ENCODE assay signal across 14 cellular contexts in genomic region chr6:131733376-131734016, GRCh38. TPM values are rescaled to one million over a fixed set of nuclear protein-coding genes. Genes with fewer than 3 reads are reported as not detected.
DNase-seq lines count a peak whose midpoint lies in the region; ATAC-seq and TF ChIP-seq lines count a peak whose summit lies in the region.
"Had no signal": no experiment of that assay in that cellular context is flagged by ENCODE, and none has a peak within 500 bp of the region (broad histone marks: within the 10 kb centered on the region; RNA-seq: fewer than 3 reads in every experiment).

No MANE protein-coding gene starts in this region.

- POLR2A ChIA-PET in Panc1 (lab: Charles Lee) = no interaction called here

- peak overlapping the region; percentile 83 for H3K4me2 ChIP-seq in osteoblast (ENCODE audit: insufficient read depth, low read length)

- H3K27ac ChIP-seq in Panc1 (ENCODE audit: low read length) (no peak overlapping the region), osteoblast (ENCODE audit: low read depth, low read length) (peak overlapping the region; percentile 94), foreskin keratinocyte (no peak overlapping the region)
- H3K27ac ChIP-seq: esophagus muscularis mucosa, SK-N-MC, stomach had no signal

- peak overlapping the region; percentile 85 for H2AFZ ChIP-seq in osteoblast (ENCODE audit: low read length)

- H4K20me1 ChIP-seq in osteoblast (ENCODE audit: insufficient read depth, low read length) = no peaks in the 10 kb centered on the region

- TF ChIP-seq CTCF in Panc1 (IDR thresholded peaks at IDR 0.05) (no peak), osteoblast (IDR thresholded peaks at IDR 0.05; ENCODE audit: extremely low read depth, low read depth, low read length) (no peak), foreskin keratinocyte (conservative IDR thresholded peaks at IDR 0.05) (no peak)

- intact Hi-C loops in Panc1 (cut with micrococcal nuclease; ENCODE audit: unreplicated experiment) = no loop called here

- in situ Hi-C loops in Panc1 (cut with HindIII; ENCODE audit: low pct_unique_long_range_greater_than_20kb, low sequenced_read_pairs) = no loop called here

- H3K4me1 ChIP-seq in Panc1 (ENCODE audit: control insufficient read depth, insufficient read depth, low read length) (no peaks in the 10 kb centered on the region), osteoblast (ENCODE audit: insufficient read depth, low read length) (peaks cover 20% of the 10 kb centered on the region), foreskin keratinocyte (peaks cover 5% of the 10 kb centered on the region)
- H3K4me1 ChIP-seq: esophagus muscularis mucosa, stomach had no signal

- H3K9me3 ChIP-seq in Panc1 (ENCODE audit: control insufficient read depth, insufficient read depth, low read depth, low read length) (no peaks in the 10 kb centered on the region), osteoblast (ENCODE audit: low read depth, low read length) (no peaks in the 10 kb centered on the region)
- H3K9me3 ChIP-seq: esophagus muscularis mucosa, mucosa of descending colon, stomach had no signal

- CTCF ChIA-PET in Panc1 (lab: Charles Lee) = no interaction called here

- DNase-seq in EH (ENCODE audit: low read depth) = peak; percentile 86
- peak; percentile 39 for DNase-seq in Panc1 (ENCODE audit: low read depth, low spot score)
- DNase-seq in fibroblast of gingiva (ENCODE audit: low read depth) = peak; percentile 63
- peak; percentile 85 for DNase-seq in osteoblast (ENCODE audit: insufficient read length, low spot score, missing footprints)
- DNase-seq in foreskin keratinocyte = no peak
- no peak for DNase-seq in NCI-H345 treated with DMSO at 0.1 percent for 48 hours (lab: John Stamatoyannopoulos, UW; ENCODE audit: unreplicated experiment)
- DNase-seq in mesenteric fat pad (ENCODE audit: low spot score) = no peak
- DNase-seq: KBM-7, mucosa of descending colon, NCI-H524 treated with DMSO at 0.1 percent for 48 hours, stomach had no signal

- H3K27me3 ChIP-seq in Panc1 (ENCODE audit: control insufficient read depth, insufficient read depth, low read length) (peaks cover 2% of the 10 kb centered on the region; the same call in 1 of the 2 replicates), osteoblast (ENCODE audit: insufficient read depth, low read length) (no peaks in the 10 kb centered on the region), foreskin keratinocyte (no peaks in the 10 kb centered on the region)
- H3K27me3 ChIP-seq: esophagus muscularis mucosa, stomach had no signal

- ATAC-seq in Panc1 (peak; percentile 42; the same call in 1 of the 2 replicates), HG02840 (IDR thresholded peaks at IDR 0.05; ENCODE audit: low FRiP score, unreplicated experiment) (no peak), foreskin keratinocyte (no peak)
- ATAC-seq: mucosa of descending colon had no signal

- H3K4me3 ChIP-seq in Panc1 (ENCODE audit: low read depth in 2 of 2, low read length in 2 of 2) (no peak overlapping the region), osteoblast (ENCODE audit: insufficient read depth, low read length) (peak overlapping the region; percentile 48)
- H3K4me3 ChIP-seq: esophagus muscularis mucosa, mucosa of descending colon, SK-N-MC, stomach had no signal

- no peaks in the 10 kb centered on the region for H3K36me3 ChIP-seq in Panc1 (ENCODE audit: control insufficient read depth, insufficient read depth, low read length)
- no peaks in the 10 kb centered on the region for H3K36me3 ChIP-seq in osteoblast (ENCODE audit: insufficient read depth, low read length)
- H3K36me3 ChIP-seq: esophagus muscularis mucosa, stomach had no signal

- H3K79me2 ChIP-seq in osteoblast (ENCODE audit: insufficient read depth, low read length) = no peaks in the 10 kb centered on the region

- no TSS peak for BruUV-seq in Panc1 (replicated peaks; lab: Mats Ljungman, UMichigan)

RNA-seq across cellular contexts. Expression of gene CTAGE9, which starts 22.7 kb away (rescaled TPM):
- total RNA-seq in Panc1 (2021; ENCODE audit: unreplicated experiment) = 0.15 TPM
- not detected for polyA plus RNA-seq in Panc1 (2012; ENCODE audit: insufficient read length)
- total RNA-seq in osteoblast = not detected in 2 replicates
- not detected in 2 replicates for total RNA-seq in foreskin keratinocyte
- not detected in 2 replicates for polyA plus RNA-seq in foreskin keratinocyte
- not detected for total RNA-seq in mesenteric fat pad
- total RNA-seq: esophagus muscularis mucosa, mucosa of descending colon had no signal
- polyA plus RNA-seq: stomach had no signal

RNA-seq across cellular contexts. Expression of gene OR2A4, which starts 32.3 kb away (rescaled TPM):
- total RNA-seq in Panc1 (2021; ENCODE audit: unreplicated experiment) = not detected
- not detected for polyA plus RNA-seq in Panc1 (2012; ENCODE audit: insufficient read length)
- 0.88 TPM in 1 of 2 replicates, not detected in the other for total RNA-seq in osteoblast
- total RNA-seq in foreskin keratinocyte = not detected in 2 replicates
- polyA plus RNA-seq in foreskin keratinocyte = 1.1 TPM in 1 of 2 replicates, not detected in the other
- total RNA-seq in mesenteric fat pad = not detected
- total RNA-seq: esophagus muscularis mucosa, mucosa of descending colon had no signal
- polyA plus RNA-seq: stomach had no signal

Comparison
In these comparisons a context has a peak if more than half of its experiments do, and no peak if none do; other contexts are left out.
1. DNase-seq: peak in EH (single experiment), Panc1 (single experiment), fibroblast of gingiva (single experiment) and osteoblast (single experiment); none in foreskin keratinocyte (0 of 2), NCI-H345 treated with DMSO at 0.1 percent for 48 hours (single experiment) and mesenteric fat pad (single experiment).